10 cellular contexts compared by ENCODE assay signal in the genomic region with DNA sequence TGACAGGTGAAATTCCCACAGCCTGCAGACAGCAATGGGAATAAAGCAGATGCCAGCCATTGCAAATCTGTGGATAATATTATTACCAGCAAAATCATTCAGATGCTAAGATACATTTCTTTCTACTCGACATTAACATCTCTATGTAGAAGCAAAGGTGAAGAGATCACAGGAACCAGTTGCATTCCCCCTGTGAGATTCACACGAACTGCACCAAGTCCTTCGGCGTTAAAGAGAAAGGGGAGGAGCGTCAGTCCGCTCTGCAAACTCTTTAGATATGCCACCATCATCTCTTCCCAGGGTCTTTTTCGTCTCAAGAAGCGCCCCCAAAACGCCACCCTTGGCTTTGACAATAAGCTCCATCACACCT. TPM values are rescaled to one million over a fixed set of nuclear protein-coding genes. Genes with fewer than 3 reads are reported as not detected.
DNase-seq lines count a peak whose midpoint lies in the region; ATAC-seq and TF ChIP-seq lines count a peak whose summit lies in the region.
"Had no signal": no experiment of that assay in that cellular context is flagged by ENCODE, and none has a peak within 500 bp of the region (broad histone marks: within the 10 kb centered on the region; RNA-seq: fewer than 3 reads in every experiment).

No MANE protein-coding gene starts in this region.

- ATAC-seq in activated T-cell treated with anti-CD3 and anti-CD28 coated beads, Interleukin-2, amount 50 U/mL, for 72 hours (replicated peaks in 1 of 2) = no peak
- ATAC-seq in stimulated activated naive B cell treated with anti-CD40 and anti-IgM and Interleukin-4, amounts not matched to agents 10 μg/mL and 1 μg/mL and 100 μg/mL, for 72 hours (replicated peaks) = no peak
- ATAC-seq in gastrocnemius medialis = no peak

- peaks cover 6 to 7% of the 10 kb centered on the region in 2 donors for H3K36me3 Mint-ChIP-seq in activated T-cell treated with anti-CD3 and anti-CD28 coated beads, Interleukin-2, amount 50 U/mL, for 72 hours (ENCODE audit: insufficient read depth in 2 of 2)
- H3K36me3 Mint-ChIP-seq in stimulated activated naive B cell treated with anti-CD40 and anti-IgM and Interleukin-4, amounts not matched to agents 10 μg/mL and 1 μg/mL and 100 μg/mL, for 72 hours = peaks cover 2 to 8% of the 10 kb centered on the region in 2 donors

- H3K9me3 ChIP-seq in HUES64 (ENCODE audit: insufficient read depth, low read depth, low read length) = no peaks in the 10 kb centered on the region
- H3K9me3 ChIP-seq in breast epithelium = no peaks in the 10 kb centered on the region
- H3K9me3 ChIP-seq in gastrocnemius medialis = no peaks in the 10 kb centered on the region

- in situ Hi-C loops in gastrocnemius medialis (cut with MboI; ENCODE audit: low sequenced_read_pairs in 4 of 4) = no loop called here

- 0% methylated on average over 9 of the region's 9 CpGs for WGBS in HUES64

- peaks cover 100% of the 10 kb centered on the region for H3K27me3 ChIP-seq in HUES64 (ENCODE audit: insufficient read depth, low read length)
- H3K27me3 ChIP-seq in breast epithelium = peaks cover 0 to 97% of the 10 kb centered on the region in 2 donors
- peaks cover 93 to 96% (median 96%) of the 10 kb centered on the region in 3 donors for H3K27me3 ChIP-seq in gastrocnemius medialis

- intact Hi-C loops in breast epithelium (cut with DNase I; ENCODE audit: low total_unique reads) (no loop called here), gastrocnemius medialis (cut with DNase I; ENCODE audit: low total_unique reads) (no loop called here)

- no peaks in the 10 kb centered on the region for H3K9me3 Mint-ChIP-seq in activated T-cell treated with anti-CD3 and anti-CD28 coated beads, Interleukin-2, amount 50 U/mL, for 72 hours
- H3K9me3 Mint-ChIP-seq in stimulated activated naive B cell treated with anti-CD40 and anti-IgM and Interleukin-4, amounts not matched to agents 10 μg/mL and 1 μg/mL and 100 μg/mL, for 72 hours = peaks cover 0 to 6% of the 10 kb centered on the region in 2 donors

- H3K4me3 Mint-ChIP-seq in activated T-cell treated with anti-CD3 and anti-CD28 coated beads, Interleukin-2, amount 50 U/mL, for 72 hours = peak overlapping the region; percentile 92 to 98
- H3K4me3 Mint-ChIP-seq in stimulated activated naive B cell treated with anti-CD40 and anti-IgM and Interleukin-4, amounts not matched to agents 10 μg/mL and 1 μg/mL and 100 μg/mL, for 72 hours = peak overlapping the region; percentile 92 to 95

- H3K4me1 Mint-ChIP-seq in activated T-cell treated with anti-CD3 and anti-CD28 coated beads, Interleukin-2, amount 50 U/mL, for 72 hours (ENCODE audit: low read depth) = peaks cover 67% of the 10 kb centered on the region
- peaks cover 52 to 74% of the 10 kb centered on the region in 2 donors for H3K4me1 Mint-ChIP-seq in stimulated activated naive B cell treated with anti-CD40 and anti-IgM and Interleukin-4, amounts not matched to agents 10 μg/mL and 1 μg/mL and 100 μg/mL, for 72 hours

- DNase-seq in activated T-cell treated with anti-CD3 and anti-CD28 coated beads, Interleukin-2, amount 50 U/mL, for 72 hours = no peak
- DNase-seq in activated T-cell treated with anti-CD3 and anti-CD28 coated beads for 4 hours (no peak), breast epithelium (ENCODE audit: low spot score in 2 of 2) (no peak), LoVo (ENCODE audit: low spot score) (no peak), HCEC 1CT (no peak), gastrocnemius medialis (no peak)
- no peak for DNase-seq in stimulated activated naive B cell treated with anti-CD40 and anti-IgM and Interleukin-4, amounts not matched to agents 10 μg/mL and 1 μg/mL and 100 μg/mL, for 72 hours
- DNase-seq: GOT3 had no signal

- H3K27ac ChIP-seq in HUES64 (ENCODE audit: low read depth, low read length) (no peak overlapping the region), breast epithelium (no peak overlapping the region), gastrocnemius medialis (no peak overlapping the region)

- H3K4me1 ChIP-seq in HUES64 (ENCODE audit: insufficient read depth, low read length) (peaks cover 29% of the 10 kb centered on the region), breast epithelium (peaks cover 5 to 25% of the 10 kb centered on the region in 2 donors), gastrocnemius medialis (peaks cover 30 to 31% of the 10 kb centered on the region in 2 donors)

- H3K36me3 ChIP-seq in HUES64 (ENCODE audit: insufficient read depth, low read length) (no peaks in the 10 kb centered on the region), breast epithelium (no peaks in the 10 kb centered on the region), gastrocnemius medialis (no peaks in the 10 kb centered on the region)

- H3K27me3 Mint-ChIP-seq in activated T-cell treated with anti-CD3 and anti-CD28 coated beads, Interleukin-2, amount 50 U/mL, for 72 hours (ENCODE audit: low read depth) = peaks cover 95% of the 10 kb centered on the region
- peaks cover 72 to 90% of the 10 kb centered on the region in 2 donors for H3K27me3 Mint-ChIP-seq in stimulated activated naive B cell treated with anti-CD40 and anti-IgM and Interleukin-4, amounts not matched to agents 10 μg/mL and 1 μg/mL and 100 μg/mL, for 72 hours

- TF ChIP-seq CTCF in breast epithelium (IDR thresholded peaks at IDR 0.05) (no peak), gastrocnemius medialis (IDR thresholded peaks at IDR 0.05 in 4 of 5, conservative IDR thresholded peaks at IDR 0.05 in 1 of 5) (no peak)

- TF ChIP-seq POLR2A in breast epithelium (IDR thresholded peaks at IDR 0.05) (no peak), gastrocnemius medialis (IDR thresholded peaks at IDR 0.05) (no peak)

- H3K4me3 ChIP-seq in HUES64 (ENCODE audit: low read length) (peak overlapping the region; percentile 48; the same call in 1 of the 2 replicates), breast epithelium (peak overlapping the region in 2 of 3 donors; percentile 58 to 67), gastrocnemius medialis (peak overlapping the region in 1 of 4 donors; percentile 56)

- H3K27ac Mint-ChIP-seq in activated T-cell treated with anti-CD3 and anti-CD28 coated beads, Interleukin-2, amount 50 U/mL, for 72 hours = no peak overlapping the region
- H3K27ac Mint-ChIP-seq in stimulated activated naive B cell treated with anti-CD40 and anti-IgM and Interleukin-4, amounts not matched to agents 10 μg/mL and 1 μg/mL and 100 μg/mL, for 72 hours = peak overlapping the region; percentile 61

- H3K9ac ChIP-seq in HUES64 (ENCODE audit: low read depth, low read length) = no peak overlapping the region

RNA-seq across cellular contexts. Expression of a gene that starts 1.9 kb away (rescaled TPM):
- under 1 TPM; 0.23 to 0.26 TPM for total RNA-seq in activated T-cell treated with anti-CD3 and anti-CD28 coated beads, Interleukin-2, amount 50 U/mL, for 72 hours
- not detected for polyA plus RNA-seq in HUES64 (2013, experiment 1 of 2)
- polyA plus RNA-seq in HUES64 (2013, experiment 2 of 2) = not detected
- total RNA-seq in breast epithelium = under 1 TPM in 2 of 3 donors, not detected in 1; 0.29 to 0.33 TPM
- not detected for total RNA-seq in gastrocnemius medialis
- total RNA-seq: subcutaneous adipose tissue had no signal
